In genomic region chr2:236133410-236134012, GRCh38 we compare ENCODE assay signal across 1 cellular context.
A peak's percentile ranks its signal among the peaks of the same experiment; 100 is the strongest.
TF ChIP-seq lines count a peak whose summit lies in the region.

No MANE protein-coding gene starts in this region.

TF ChIP-seq in HepG2, 621 proteins besides CTCF, POLR2A, EP300 and RAD21:
- TF ChIP-seq TFE3 (CRISPR knock-in tag; IDR thresholded peaks at IDR 0.05) (no peak), GMEB2 (CRISPR knock-in tag; IDR thresholded peaks at IDR 0.05; ENCODE audit: low read depth) (no peak), THAP8 (CRISPR knock-in tag; IDR thresholded peaks at IDR 0.05; ENCODE audit: borderline replicate concordance) (no peak), FOSL1 (CRISPR knock-in tag; IDR thresholded peaks at IDR 0.05; ENCODE audit: borderline replicate concordance) (no peak), MAFK (conservative IDR thresholded peaks at IDR 0.05 in 1 of 2, IDR thresholded peaks at IDR 0.05 in 1 of 2; ENCODE audit: low read length in 2 of 2) (no peak), ZNF577 (CRISPR knock-in tag; IDR thresholded peaks at IDR 0.05; ENCODE audit: borderline replicate concordance, low read depth) (no peak), PATZ1 (CRISPR knock-in tag; IDR thresholded peaks at IDR 0.05) (0 out of 2 replicates have a peak, but pooled peaks have one; percentile 17), CREBL2 (CRISPR knock-in tag; IDR thresholded peaks at IDR 0.05; ENCODE audit: borderline replicate concordance) (no peak), ZNF281 (CRISPR knock-in tag; IDR thresholded peaks at IDR 0.05; ENCODE audit: borderline replicate concordance) (0 out of 2 replicates have a peak, but pooled peaks have one; percentile 23), ZNF605 (CRISPR knock-in tag; IDR thresholded peaks at IDR 0.05) (no peak), ZNF687 (CRISPR knock-in tag; IDR thresholded peaks at IDR 0.05) (peak; percentile 24; the same call in 1 of the 2 replicates), ZNF143 (CRISPR knock-in tag; IDR thresholded peaks at IDR 0.05) (peak; percentile 42; the same call in 1 of the 2 replicates)
